ENCODE assay signal across 1 cellular context in the genomic region with DNA sequence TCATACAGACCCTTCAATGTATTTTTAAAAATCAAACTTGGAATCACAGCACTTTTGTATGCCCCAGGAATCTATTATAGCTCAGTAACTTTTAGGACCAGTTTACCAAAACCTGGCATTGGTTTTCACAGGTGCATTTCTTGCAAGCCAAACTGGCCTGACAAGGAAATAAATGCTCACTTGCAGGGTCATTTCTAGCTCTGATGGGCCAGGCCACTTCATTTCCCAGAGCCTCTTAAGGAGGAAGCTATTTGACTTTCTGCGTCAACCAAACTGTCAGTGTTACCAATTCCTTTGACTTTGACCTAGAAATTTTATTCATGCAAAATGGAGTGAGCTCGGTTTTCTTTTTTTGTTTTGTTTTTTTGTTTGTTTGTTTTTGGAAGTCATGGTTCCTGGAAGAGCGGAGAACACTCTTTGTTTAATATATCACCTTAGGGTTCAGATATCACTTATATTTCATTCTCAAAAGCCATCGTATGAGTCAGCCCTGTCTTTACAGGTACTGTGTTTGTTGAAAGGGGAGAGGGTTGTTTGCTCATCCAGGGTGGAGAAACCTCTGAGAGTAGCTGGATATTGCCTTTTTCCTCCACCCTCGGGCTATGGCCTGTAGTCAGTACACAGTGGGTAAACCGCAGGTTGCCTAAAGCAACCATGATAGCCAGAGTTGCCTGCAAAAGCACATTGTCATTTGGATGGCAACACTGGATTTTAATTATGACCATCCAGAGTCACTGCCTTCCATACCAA.
TF ChIP-seq lines count a peak whose summit lies in the region.

No MANE protein-coding gene starts in this region.

TF ChIP-seq in GM23338, 12 proteins besides CTCF, POLR2A, EP300 and RAD21 (continued from another document):
- TF ChIP-seq, protein P1, sequence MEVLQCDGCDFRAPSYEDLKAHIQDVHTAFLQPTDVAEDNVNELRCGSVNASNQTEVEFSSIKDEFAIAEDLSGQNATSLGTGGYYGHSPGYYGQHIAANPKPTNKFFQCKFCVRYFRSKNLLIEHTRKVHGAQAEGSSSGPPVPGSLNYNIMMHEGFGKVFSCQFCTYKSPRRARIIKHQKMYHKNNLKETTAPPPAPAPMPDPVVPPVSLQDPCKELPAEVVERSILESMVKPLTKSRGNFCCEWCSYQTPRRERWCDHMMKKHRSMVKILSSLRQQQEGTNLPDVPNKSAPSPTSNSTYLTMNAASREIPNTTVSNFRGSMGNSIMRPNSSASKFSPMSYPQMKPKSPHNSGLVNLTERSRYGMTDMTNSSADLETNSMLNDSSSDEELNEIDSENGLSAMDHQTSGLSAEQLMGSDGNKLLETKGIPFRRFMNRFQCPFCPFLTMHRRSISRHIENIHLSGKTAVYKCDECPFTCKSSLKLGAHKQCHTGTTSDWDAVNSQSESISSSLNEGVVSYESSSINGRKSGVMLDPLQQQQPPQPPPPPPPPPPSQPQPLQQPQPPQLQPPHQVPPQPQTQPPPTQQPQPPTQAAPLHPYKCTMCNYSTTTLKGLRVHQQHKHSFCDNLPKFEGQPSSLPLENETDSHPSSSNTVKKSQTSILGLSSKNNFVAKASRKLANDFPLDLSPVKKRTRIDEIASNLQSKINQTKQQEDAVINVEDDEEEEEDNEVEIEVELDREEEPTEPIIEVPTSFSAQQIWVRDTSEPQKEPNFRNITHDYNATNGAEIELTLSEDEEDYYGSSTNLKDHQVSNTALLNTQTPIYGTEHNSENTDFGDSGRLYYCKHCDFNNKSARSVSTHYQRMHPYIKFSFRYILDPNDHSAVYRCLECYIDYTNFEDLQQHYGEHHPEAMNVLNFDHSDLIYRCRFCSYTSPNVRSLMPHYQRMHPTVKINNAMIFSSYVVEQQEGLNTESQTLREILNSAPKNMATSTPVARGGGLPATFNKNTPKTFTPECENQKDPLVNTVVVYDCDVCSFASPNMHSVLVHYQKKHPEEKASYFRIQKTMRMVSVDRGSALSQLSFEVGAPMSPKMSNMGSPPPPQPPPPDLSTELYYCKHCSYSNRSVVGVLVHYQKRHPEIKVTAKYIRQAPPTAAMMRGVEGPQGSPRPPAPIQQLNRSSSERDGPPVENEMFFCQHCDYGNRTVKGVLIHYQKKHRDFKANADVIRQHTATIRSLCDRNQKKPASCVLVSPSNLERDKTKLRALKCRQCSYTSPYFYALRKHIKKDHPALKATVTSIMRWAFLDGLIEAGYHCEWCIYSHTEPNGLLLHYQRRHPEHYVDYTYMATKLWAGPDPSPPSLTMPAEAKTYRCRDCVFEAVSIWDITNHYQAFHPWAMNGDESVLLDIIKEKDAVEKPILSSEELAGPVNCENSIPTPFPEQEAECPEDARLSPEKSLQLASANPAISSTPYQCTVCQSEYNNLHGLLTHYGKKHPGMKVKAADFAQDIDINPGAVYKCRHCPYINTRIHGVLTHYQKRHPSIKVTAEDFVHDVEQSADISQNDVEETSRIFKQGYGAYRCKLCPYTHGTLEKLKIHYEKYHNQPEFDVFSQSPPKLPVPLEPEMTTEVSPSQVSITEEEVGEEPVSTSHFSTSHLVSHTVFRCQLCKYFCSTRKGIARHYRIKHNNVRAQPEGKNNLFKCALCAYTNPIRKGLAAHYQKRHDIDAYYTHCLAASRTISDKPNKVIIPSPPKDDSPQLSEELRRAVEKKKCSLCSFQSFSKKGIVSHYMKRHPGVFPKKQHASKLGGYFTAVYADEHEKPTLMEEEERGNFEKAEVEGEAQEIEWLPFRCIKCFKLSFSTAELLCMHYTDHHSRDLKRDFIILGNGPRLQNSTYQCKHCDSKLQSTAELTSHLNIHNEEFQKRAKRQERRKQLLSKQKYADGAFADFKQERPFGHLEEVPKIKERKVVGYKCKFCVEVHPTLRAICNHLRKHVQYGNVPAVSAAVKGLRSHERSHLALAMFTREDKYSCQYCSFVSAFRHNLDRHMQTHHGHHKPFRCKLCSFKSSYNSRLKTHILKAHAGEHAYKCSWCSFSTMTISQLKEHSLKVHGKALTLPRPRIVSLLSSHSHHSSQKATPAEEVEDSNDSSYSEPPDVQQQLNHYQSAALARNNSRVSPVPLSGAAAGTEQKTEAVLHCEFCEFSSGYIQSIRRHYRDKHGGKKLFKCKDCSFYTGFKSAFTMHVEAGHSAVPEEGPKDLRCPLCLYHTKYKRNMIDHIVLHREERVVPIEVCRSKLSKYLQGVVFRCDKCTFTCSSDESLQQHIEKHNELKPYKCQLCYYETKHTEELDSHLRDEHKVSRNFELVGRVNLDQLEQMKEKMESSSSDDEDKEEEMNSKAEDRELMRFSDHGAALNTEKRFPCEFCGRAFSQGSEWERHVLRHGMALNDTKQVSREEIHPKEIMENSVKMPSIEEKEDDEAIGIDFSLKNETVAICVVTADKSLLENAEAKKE (CRISPR knock-in tag; IDR thresholded peaks at IDR 0.05): no peak
- TF ChIP-seq POLR2AphosphoS5 (IDR thresholded peaks at IDR 0.05; ENCODE audit: low read depth) (no peak), ZNF114 (CRISPR knock-in tag; IDR thresholded peaks at IDR 0.05) (no peak), ZNF331 (CRISPR knock-in tag; IDR thresholded peaks at IDR 0.05; ENCODE audit: low read depth) (no peak), EZH2phosphoT487 (IDR thresholded peaks at IDR 0.05; ENCODE audit: unreplicated experiment) (no peak)
- TF ChIP-seq, protein P2, sequence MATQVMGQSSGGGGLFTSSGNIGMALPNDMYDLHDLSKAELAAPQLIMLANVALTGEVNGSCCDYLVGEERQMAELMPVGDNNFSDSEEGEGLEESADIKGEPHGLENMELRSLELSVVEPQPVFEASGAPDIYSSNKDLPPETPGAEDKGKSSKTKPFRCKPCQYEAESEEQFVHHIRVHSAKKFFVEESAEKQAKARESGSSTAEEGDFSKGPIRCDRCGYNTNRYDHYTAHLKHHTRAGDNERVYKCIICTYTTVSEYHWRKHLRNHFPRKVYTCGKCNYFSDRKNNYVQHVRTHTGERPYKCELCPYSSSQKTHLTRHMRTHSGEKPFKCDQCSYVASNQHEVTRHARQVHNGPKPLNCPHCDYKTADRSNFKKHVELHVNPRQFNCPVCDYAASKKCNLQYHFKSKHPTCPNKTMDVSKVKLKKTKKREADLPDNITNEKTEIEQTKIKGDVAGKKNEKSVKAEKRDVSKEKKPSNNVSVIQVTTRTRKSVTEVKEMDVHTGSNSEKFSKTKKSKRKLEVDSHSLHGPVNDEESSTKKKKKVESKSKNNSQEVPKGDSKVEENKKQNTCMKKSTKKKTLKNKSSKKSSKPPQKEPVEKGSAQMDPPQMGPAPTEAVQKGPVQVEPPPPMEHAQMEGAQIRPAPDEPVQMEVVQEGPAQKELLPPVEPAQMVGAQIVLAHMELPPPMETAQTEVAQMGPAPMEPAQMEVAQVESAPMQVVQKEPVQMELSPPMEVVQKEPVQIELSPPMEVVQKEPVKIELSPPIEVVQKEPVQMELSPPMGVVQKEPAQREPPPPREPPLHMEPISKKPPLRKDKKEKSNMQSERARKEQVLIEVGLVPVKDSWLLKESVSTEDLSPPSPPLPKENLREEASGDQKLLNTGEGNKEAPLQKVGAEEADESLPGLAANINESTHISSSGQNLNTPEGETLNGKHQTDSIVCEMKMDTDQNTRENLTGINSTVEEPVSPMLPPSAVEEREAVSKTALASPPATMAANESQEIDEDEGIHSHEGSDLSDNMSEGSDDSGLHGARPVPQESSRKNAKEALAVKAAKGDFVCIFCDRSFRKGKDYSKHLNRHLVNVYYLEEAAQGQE (IDR thresholded peaks at IDR 0.05; ENCODE audit: unreplicated experiment): no peak
- TF ChIP-seq, protein P3, sequence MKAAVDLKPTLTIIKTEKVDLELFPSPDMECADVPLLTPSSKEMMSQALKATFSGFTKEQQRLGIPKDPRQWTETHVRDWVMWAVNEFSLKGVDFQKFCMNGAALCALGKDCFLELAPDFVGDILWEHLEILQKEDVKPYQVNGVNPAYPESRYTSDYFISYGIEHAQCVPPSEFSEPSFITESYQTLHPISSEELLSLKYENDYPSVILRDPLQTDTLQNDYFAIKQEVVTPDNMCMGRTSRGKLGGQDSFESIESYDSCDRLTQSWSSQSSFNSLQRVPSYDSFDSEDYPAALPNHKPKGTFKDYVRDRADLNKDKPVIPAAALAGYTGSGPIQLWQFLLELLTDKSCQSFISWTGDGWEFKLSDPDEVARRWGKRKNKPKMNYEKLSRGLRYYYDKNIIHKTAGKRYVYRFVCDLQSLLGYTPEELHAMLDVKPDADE (IDR thresholded peaks at IDR 0.05): no peak
